ENCODE assay signal across 1 cellular context in genomic region chr16:29740630-29741015, GRCh38.
TF ChIP-seq lines count a peak whose summit lies in the region.
"Not testable (repeated sequence)": the region's sequence is repeated elsewhere in the genome, so short reads cannot be mapped to it uniquely, and the experiment has no call there.

No MANE protein-coding gene starts in this region.

TF ChIP-seq in HepG2, 621 proteins besides CTCF, POLR2A, EP300 and RAD21:
- 0 out of 2 replicates have a peak, but pooled peaks have one; percentile 22 for TF ChIP-seq ETV5 (CRISPR knock-in tag; IDR thresholded peaks at IDR 0.05; ENCODE audit: borderline replicate concordance)
- TF ChIP-seq SP4 (CRISPR knock-in tag; IDR thresholded peaks at IDR 0.05), result 0 out of 2 replicates have a peak, but pooled peaks have one; percentile 37
- peak; percentile 96 for TF ChIP-seq ZNF530 (CRISPR knock-in tag; IDR thresholded peaks at IDR 0.05; ENCODE audit: low read depth)
- TF ChIP-seq, protein P1, sequence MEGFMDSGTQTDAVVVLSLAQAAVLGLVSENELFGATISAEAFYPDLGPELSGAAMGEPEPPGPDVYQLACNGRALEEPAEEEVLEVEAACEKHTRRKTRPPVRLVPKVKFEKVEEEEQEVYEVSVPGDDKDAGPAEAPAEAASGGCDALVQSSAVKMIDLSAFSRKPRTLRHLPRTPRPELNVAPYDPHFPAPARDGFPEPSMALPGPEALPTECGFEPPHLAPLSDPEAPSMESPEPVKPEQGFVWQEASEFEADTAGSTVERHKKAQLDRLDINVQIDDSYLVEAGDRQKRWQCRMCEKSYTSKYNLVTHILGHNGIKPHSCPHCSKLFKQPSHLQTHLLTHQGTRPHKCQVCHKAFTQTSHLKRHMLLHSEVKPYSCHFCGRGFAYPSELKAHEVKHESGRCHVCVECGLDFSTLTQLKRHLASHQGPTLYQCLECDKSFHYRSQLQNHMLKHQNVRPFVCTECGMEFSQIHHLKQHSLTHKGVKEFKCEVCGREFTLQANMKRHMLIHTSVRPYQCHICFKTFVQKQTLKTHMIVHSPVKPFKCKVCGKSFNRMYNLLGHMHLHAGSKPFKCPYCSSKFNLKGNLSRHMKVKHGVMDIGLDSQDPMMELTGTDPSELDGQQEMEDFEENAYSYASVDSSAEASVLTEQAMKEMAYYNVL (CRISPR knock-in tag; IDR thresholded peaks at IDR 0.05; ENCODE audit: borderline replicate concordance), result 0 out of 2 replicates have a peak, but pooled peaks have one; percentile 4
- TF ChIP-seq, protein P2, sequence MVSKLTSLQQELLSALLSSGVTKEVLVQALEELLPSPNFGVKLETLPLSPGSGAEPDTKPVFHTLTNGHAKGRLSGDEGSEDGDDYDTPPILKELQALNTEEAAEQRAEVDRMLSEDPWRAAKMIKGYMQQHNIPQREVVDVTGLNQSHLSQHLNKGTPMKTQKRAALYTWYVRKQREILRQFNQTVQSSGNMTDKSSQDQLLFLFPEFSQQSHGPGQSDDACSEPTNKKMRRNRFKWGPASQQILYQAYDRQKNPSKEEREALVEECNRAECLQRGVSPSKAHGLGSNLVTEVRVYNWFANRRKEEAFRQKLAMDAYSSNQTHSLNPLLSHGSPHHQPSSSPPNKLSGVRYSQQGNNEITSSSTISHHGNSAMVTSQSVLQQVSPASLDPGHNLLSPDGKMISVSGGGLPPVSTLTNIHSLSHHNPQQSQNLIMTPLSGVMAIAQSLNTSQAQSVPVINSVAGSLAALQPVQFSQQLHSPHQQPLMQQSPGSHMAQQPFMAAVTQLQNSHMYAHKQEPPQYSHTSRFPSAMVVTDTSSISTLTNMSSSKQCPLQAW (CRISPR knock-in tag; IDR thresholded peaks at IDR 0.05), result 0 out of 2 replicates have a peak, but pooled peaks have one; percentile 33
- 0 out of 2 replicates have a peak, but pooled peaks have one; percentile 19 for TF ChIP-seq TBX2 (CRISPR knock-in tag; IDR thresholded peaks at IDR 0.05; ENCODE audit: borderline replicate concordance)
- TF ChIP-seq TIGD3 (CRISPR knock-in tag; IDR thresholded peaks at IDR 0.05; ENCODE audit: borderline replicate concordance), result 0 out of 2 replicates have a peak, but pooled peaks have one; percentile 9
- not testable (repeated sequence) for TF ChIP-seq NR2F6 (IDR thresholded peaks at IDR 0.05)
- 0 out of 2 replicates have a peak, but pooled peaks have one; percentile 10 for TF ChIP-seq NR2F6 (CRISPR knock-in tag; IDR thresholded peaks at IDR 0.05)
- 0 out of 2 replicates have a peak, but pooled peaks have one; percentile 52 for TF ChIP-seq ZMYM3 (CRISPR knock-in tag; IDR thresholded peaks at IDR 0.05)
- TF ChIP-seq ZNF792 (CRISPR knock-in tag; IDR thresholded peaks at IDR 0.05), result 0 out of 2 replicates have a peak, but pooled peaks have one; percentile 18
